ENCODE assay signal across 26 cellular contexts in the genomic region with DNA sequence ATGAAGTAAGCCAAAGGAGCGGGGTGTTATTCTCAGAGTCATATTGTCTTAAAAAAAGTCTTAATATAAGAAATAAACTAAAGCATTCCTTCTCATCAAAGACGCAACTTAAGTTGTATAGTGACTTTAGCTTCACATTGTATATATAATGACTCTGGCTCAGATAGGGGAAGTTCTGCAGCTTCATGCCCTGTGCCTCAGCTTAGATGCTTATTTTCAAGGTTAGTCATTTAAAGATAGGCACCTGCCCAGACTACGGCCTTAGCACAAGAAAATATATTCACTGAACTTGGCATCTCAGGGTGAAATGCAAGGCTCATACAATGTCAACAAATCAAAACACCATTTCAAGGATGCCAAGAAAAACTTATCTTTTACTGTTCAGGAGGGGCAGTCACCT.
"Had no signal": no experiment of that assay in that cellular context is flagged by ENCODE, and none has a peak within 500 bp of the region (broad histone marks: within the 10 kb centered on the region; RNA-seq: fewer than 3 reads in every experiment).

No MANE protein-coding gene starts in this region.

- H3K27me3 ChIP-seq: esophagus squamous epithelium, heart right ventricle, left lung, neutrophil, right atrium auricular region, sigmoid colon, suprapubic skin, transverse colon, upper lobe of right lung, uterus had no signal

- ATAC-seq: effector memory CD8-positive, alpha-beta T cell; heart right ventricle; left cardiac atrium; left lung; mucosa of descending colon; natural killer cell treated with Interleukin-12 subunit alpha and Interleukin-12 subunit beta and Interleukin-15 and Interleukin-18, amount 100 ng/mL, for 72 hours; stimulated activated naive CD8-positive, alpha-beta T cell treated with anti-CD3 and anti-CD28 coated beads, Interleukin-15, amount 100 ng/mL, for 72 hours; upper lobe of right lung had no signal

- H3K36me3 Mint-ChIP-seq: natural killer cell treated with Interleukin-12 subunit alpha and Interleukin-12 subunit beta and Interleukin-15 and Interleukin-18, amount 100 ng/mL, for 72 hours had no signal

- DNase-seq: cortex of kidney; effector memory CD8-positive, alpha-beta T cell; erythroblast; esophagus squamous epithelium; foreskin melanocyte; glutamatergic neuron; heart right ventricle; hippocampal formation; left cardiac atrium; left lung; mucosa of descending colon; naive B cell; sigmoid colon; stimulated activated CD4-positive, alpha-beta T cell treated with anti-CD3 and anti-CD28 coated beads, Interleukin-2, amount 100 ng/mL, for 24 hours; stimulated activated CD4-positive, alpha-beta T cell treated with anti-CD3 and anti-CD28 coated beads, Interleukin-4, amount 100 ng/mL, for 4 hours; stimulated activated naive CD4-positive, alpha-beta T cell; stimulated activated naive CD8-positive, alpha-beta T cell treated with anti-CD3 and anti-CD28 coated beads, Interleukin-15, amount 100 ng/mL, for 72 hours; transverse colon; upper lobe of right lung; uterus had no signal

- H3K4me3 ChIP-seq: esophagus squamous epithelium, heart right ventricle, left lung, mucosa of descending colon, prostate gland, right atrium auricular region, sigmoid colon, suprapubic skin, transverse colon, upper lobe of right lung, uterus had no signal

- H3K9me3 Mint-ChIP-seq: effector memory CD8-positive, alpha-beta T cell; naive B cell; natural killer cell treated with Interleukin-12 subunit alpha and Interleukin-12 subunit beta and Interleukin-15 and Interleukin-18, amount 100 ng/mL, for 72 hours; stimulated activated naive CD8-positive, alpha-beta T cell treated with anti-CD3 and anti-CD28 coated beads, Interleukin-15, amount 100 ng/mL, for 72 hours had no signal

- H3K27ac ChIP-seq: esophagus squamous epithelium, heart right ventricle, left lung, neutrophil, prostate gland, right atrium auricular region, sigmoid colon, suprapubic skin, transverse colon, upper lobe of right lung, uterus had no signal

- H3K36me3 ChIP-seq: prostate gland, right atrium auricular region, transverse colon, uterus had no signal

- H3K4me1 Mint-ChIP-seq: naive B cell; stimulated activated naive CD8-positive, alpha-beta T cell treated with anti-CD3 and anti-CD28 coated beads, Interleukin-15, amount 100 ng/mL, for 72 hours had no signal

- H3K4me1 ChIP-seq: esophagus squamous epithelium, heart right ventricle, left lung, prostate gland, right atrium auricular region, sigmoid colon, suprapubic skin, transverse colon, upper lobe of right lung, uterus had no signal

- H3K9me3 ChIP-seq: esophagus squamous epithelium, heart right ventricle, left lung, mucosa of descending colon, neutrophil, prostate gland, right atrium auricular region, sigmoid colon, suprapubic skin, transverse colon, upper lobe of right lung, uterus had no signal

- H3K27ac Mint-ChIP-seq: effector memory CD8-positive, alpha-beta T cell; naive B cell; natural killer cell treated with Interleukin-12 subunit alpha and Interleukin-12 subunit beta and Interleukin-15 and Interleukin-18, amount 100 ng/mL, for 72 hours; stimulated activated naive CD8-positive, alpha-beta T cell treated with anti-CD3 and anti-CD28 coated beads, Interleukin-15, amount 100 ng/mL, for 72 hours had no signal

- H3K4me3 Mint-ChIP-seq: effector memory CD8-positive, alpha-beta T cell; naive B cell; natural killer cell treated with Interleukin-12 subunit alpha and Interleukin-12 subunit beta and Interleukin-15 and Interleukin-18, amount 100 ng/mL, for 72 hours; neural crest cell; stimulated activated naive CD8-positive, alpha-beta T cell treated with anti-CD3 and anti-CD28 coated beads, Interleukin-15, amount 100 ng/mL, for 72 hours had no signal

- H3K27me3 Mint-ChIP-seq: effector memory CD8-positive, alpha-beta T cell; naive B cell; natural killer cell treated with Interleukin-12 subunit alpha and Interleukin-12 subunit beta and Interleukin-15 and Interleukin-18, amount 100 ng/mL, for 72 hours; stimulated activated naive CD8-positive, alpha-beta T cell treated with anti-CD3 and anti-CD28 coated beads, Interleukin-15, amount 100 ng/mL, for 72 hours had no signal
